8 cellular contexts compared by ENCODE assay signal in genomic region chr1:84077476-84078107, GRCh38.
DNase-seq lines count a peak whose midpoint lies in the region; ATAC-seq and TF ChIP-seq lines count a peak whose summit lies in the region.

No MANE protein-coding gene starts in this region.

- peak overlapping the region; percentile 73 for H3K27ac ChIP-seq in colonic mucosa

- no peaks in the 10 kb centered on the region for H3K4me1 ChIP-seq in colonic mucosa

- intact Hi-C loops in colonic mucosa (cut with DNase I), result no loop called here

- peak overlapping the region; percentile 40 to 82 for H3K9ac ChIP-seq in colonic mucosa (ENCODE audit: low read depth in 2 of 2, low read length in 2 of 2)

- peak overlapping the region; percentile 78 for H3K4me3 ChIP-seq in colonic mucosa

- ATAC-seq in GM18873 (IDR thresholded peaks at IDR 0.05; ENCODE audit: low FRiP score, unreplicated experiment) (peak; percentile 82), HG03108 (IDR thresholded peaks at IDR 0.05; ENCODE audit: unreplicated experiment) (peak; percentile 95), left lobe of liver (peak; percentile 97)

- no peaks in the 10 kb centered on the region for H3K9me3 ChIP-seq in colonic mucosa

- H3K27me3 ChIP-seq in colonic mucosa, result no peaks in the 10 kb centered on the region

- no peaks in the 10 kb centered on the region for H3K36me3 ChIP-seq in colonic mucosa

- DNase-seq in AG08396 (ENCODE audit: low spot score), result peak; percentile 96
- DNase-seq in NCI-H345 treated with DMSO at 0.1 percent for 48 hours (lab: John Stamatoyannopoulos, UW; ENCODE audit: unreplicated experiment), result peak; percentile 82
- peak; percentile 55 to 61 for DNase-seq in activated CD4-positive, alpha-beta T cell treated with anti-CD3 and anti-CD28 coated beads for 4 hours
- DNase-seq in colonic mucosa, result peak; percentile 60
- DNase-seq in left lobe of liver (ENCODE audit: low spot score), result peak; percentile 83
- DNase-seq in stimulated activated CD4-positive, alpha-beta T cell treated with anti-CD3 and anti-CD28 coated beads, Interleukin-2, amount 100 ng/mL, for 4 hours (ENCODE audit: low read depth), result peak; percentile 65

- no peak for TF ChIP-seq CTCF in colonic mucosa (IDR thresholded peaks at IDR 0.05)

Comparison
In these comparisons a context has a peak if more than half of its experiments do, and no peak if none do; other contexts are left out.
1. Peak in every context shown above with its lines: DNase-seq, ATAC-seq, H3K4me3 ChIP-seq and H3K27ac ChIP-seq.